ENCODE assay signal across 1 cellular context in genomic region chr21:35988396-35989140, GRCh38.
TF ChIP-seq lines count a peak whose summit lies in the region.

No MANE protein-coding gene starts in this region.

TF ChIP-seq in HepG2, 621 proteins besides CTCF, POLR2A, EP300 and RAD21 (continued from another document):
- TF ChIP-seq SIN3A (IDR thresholded peaks at IDR 0.05; ENCODE audit: borderline replicate concordance, low read depth, low read length): no peak
- no peak for TF ChIP-seq SOX13 (IDR thresholded peaks at IDR 0.05)
- peak in 1 of 2 experiments; percentile 54; a peak in 1 of 4 replicates for TF ChIP-seq SOX13 (CRISPR knock-in tag; conservative IDR thresholded peaks at IDR 0.05 in 1 of 2, IDR thresholded peaks at IDR 0.05 in 1 of 2)
- no peak for TF ChIP-seq ZBTB33 (CRISPR knock-in tag; IDR thresholded peaks at IDR 0.05)
- TF ChIP-seq XRCC5 (optimal IDR thresholded peaks at IDR 0.05; ENCODE audit: low read length): no peak
- TF ChIP-seq FOXP1 (IDR thresholded peaks at IDR 0.05): no peak
- no peak for TF ChIP-seq FOXP1 (CRISPR knock-in tag; IDR thresholded peaks at IDR 0.05)
- TF ChIP-seq HHEX (CRISPR knock-in tag; IDR thresholded peaks at IDR 0.05): peak; percentile 58; the same call in 1 of the 2 replicates
